Comparison of ENCODE assay signal across 1 cellular context in the genomic region with DNA sequence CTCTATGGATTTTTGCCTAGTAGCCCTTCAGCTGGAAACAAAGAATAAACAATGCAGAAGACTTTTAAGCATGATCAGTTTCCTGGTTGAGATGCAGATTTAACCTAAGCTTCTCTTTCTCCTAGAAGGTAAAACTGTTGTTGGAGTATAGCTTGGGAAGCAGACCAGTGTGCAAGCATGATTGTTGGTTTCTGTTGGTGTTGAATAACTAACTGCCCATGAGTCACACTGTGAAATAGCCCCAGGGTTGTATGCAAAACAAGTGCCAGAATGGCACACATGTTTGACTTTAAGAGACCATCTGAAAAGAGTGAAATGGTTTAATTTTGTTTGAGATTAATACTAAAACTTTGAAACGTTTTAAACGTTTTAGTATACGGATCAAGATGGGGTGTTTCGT.
TF ChIP-seq lines count a peak whose summit lies in the region.

No MANE protein-coding gene starts in this region.

TF ChIP-seq in SK-N-SH, 30 proteins besides CTCF, POLR2A, EP300 and RAD21 (continued from another document):
- TF ChIP-seq, protein P1, sequence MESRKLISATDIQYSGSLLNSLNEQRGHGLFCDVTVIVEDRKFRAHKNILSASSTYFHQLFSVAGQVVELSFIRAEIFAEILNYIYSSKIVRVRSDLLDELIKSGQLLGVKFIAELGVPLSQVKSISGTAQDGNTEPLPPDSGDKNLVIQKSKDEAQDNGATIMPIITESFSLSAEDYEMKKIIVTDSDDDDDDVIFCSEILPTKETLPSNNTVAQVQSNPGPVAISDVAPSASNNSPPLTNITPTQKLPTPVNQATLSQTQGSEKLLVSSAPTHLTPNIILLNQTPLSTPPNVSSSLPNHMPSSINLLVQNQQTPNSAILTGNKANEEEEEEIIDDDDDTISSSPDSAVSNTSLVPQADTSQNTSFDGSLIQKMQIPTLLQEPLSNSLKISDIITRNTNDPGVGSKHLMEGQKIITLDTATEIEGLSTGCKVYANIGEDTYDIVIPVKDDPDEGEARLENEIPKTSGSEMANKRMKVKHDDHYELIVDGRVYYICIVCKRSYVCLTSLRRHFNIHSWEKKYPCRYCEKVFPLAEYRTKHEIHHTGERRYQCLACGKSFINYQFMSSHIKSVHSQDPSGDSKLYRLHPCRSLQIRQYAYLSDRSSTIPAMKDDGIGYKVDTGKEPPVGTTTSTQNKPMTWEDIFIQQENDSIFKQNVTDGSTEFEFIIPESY (IDR thresholded peaks at IDR 0.05; ENCODE audit: borderline replicate concordance, low read depth), result no peak
- TF ChIP-seq CHD2 (IDR thresholded peaks at IDR 0.05; ENCODE audit: low read length, partially characterized antibody) (no peak), POLR2AphosphoS5 (IDR thresholded peaks at IDR 0.05; ENCODE audit: low read depth, low read length) (no peak), FOXJ3 (CRISPR knock-in tag; IDR thresholded peaks at IDR 0.05) (no peak), FOXM1 (IDR thresholded peaks at IDR 0.05; ENCODE audit: low read depth) (no peak), MEF2A (IDR thresholded peaks at IDR 0.05; ENCODE audit: borderline replicate concordance, low read depth) (no peak), TEAD4 (IDR thresholded peaks at IDR 0.05; ENCODE audit: borderline replicate concordance, insufficient read depth) (no peak), ELF1 (IDR thresholded peaks at IDR 0.05) (no peak)
